8 cellular contexts compared by ENCODE assay signal in genomic region chr19:44643605-44644390, GRCh38. TPM values are rescaled to one million over a fixed set of nuclear protein-coding genes. Genes with fewer than 3 reads are reported as not detected.
DNase-seq lines count a peak whose midpoint lies in the region; TF ChIP-seq lines count a peak whose summit lies in the region.

Gene PVR (plus strand): TSS chr19:44643910. CDS start chr19:44644097, 187 bp downstream.

- H3K4me1 ChIP-seq in A673 (ENCODE audit: insufficient read depth, low read length, poor library complexity, severe bottlenecking) (no peaks in the 10 kb centered on the region), esophagus muscularis mucosa (peaks cover 33 to 47% (median 38%) of the 10 kb centered on the region in 4 donors), Karpas-422 (ENCODE audit: low read length) (no peaks in the 10 kb centered on the region)

- H3K4me2 ChIP-seq in Karpas-422 (ENCODE audit: low read depth, low read length, poor library complexity, severe bottlenecking): no peak within 1 kb of the TSS

- no peaks in the 10 kb centered on the region for H3K9me2 ChIP-seq in Karpas-422 (replicated peaks; ENCODE audit: insufficient read depth, low read length)

- no peaks in the 10 kb centered on the region for H4K20me1 ChIP-seq in Karpas-422 (ENCODE audit: insufficient read depth, low read depth, low read length)

- WGBS in esophagus muscularis mucosa: 0% methylated on average over 15 of the region's 69 CpGs

- intact Hi-C loops in A673 (cut with micrococcal nuclease; ENCODE audit: unreplicated experiment): no loop called here
- intact Hi-C loops in esophagus muscularis mucosa (cut with DNase I): no loop called here

- peak within 1 kb of the TSS; percentile 78 for H3K27ac ChIP-seq in A673 (ENCODE audit: low read depth, low read length, poor library complexity, severe bottlenecking)
- peak within 1 kb of the TSS; percentile 89 to 95 (median 90) for H3K27ac ChIP-seq in esophagus muscularis mucosa (replicated peaks in 1 of 4)
- no peak within 1 kb of the TSS for H3K27ac ChIP-seq in Karpas-422 (ENCODE audit: low read length)

- H2AFZ ChIP-seq in Karpas-422 (ENCODE audit: low read length): no peak within 1 kb of the TSS

- no peaks in the 10 kb centered on the region for H3K9me3 ChIP-seq in A673 (ENCODE audit: low read depth, low read length, poor library complexity, severe bottlenecking)
- no peaks in the 10 kb centered on the region for H3K9me3 ChIP-seq in esophagus muscularis mucosa
- no peaks in the 10 kb centered on the region for H3K9me3 ChIP-seq in Karpas-422 (ENCODE audit: low read length)

- DNase-seq in A673 (ENCODE audit: low spot score): peak; percentile 76
- peak; percentile 46 for DNase-seq in GOT3 (lab: John Stamatoyannopoulos, UW)
- peak; percentile 22 for DNase-seq in NCI-H524 treated with DMSO at 0.1 percent for 48 hours (lab: John Stamatoyannopoulos, UW)
- DNase-seq in activated T-cell treated with anti-CD3 and anti-CD28 coated beads for 24 hours (ENCODE audit: low read depth): peak; percentile 33
- no peak for DNase-seq in esophagus muscularis mucosa (ENCODE audit: extremely low spot score)
- peak; percentile 49 for DNase-seq in middle frontal gyrus (ENCODE audit: extremely low spot score, low spot score)
- peak; percentile 26 to 40 for DNase-seq in stimulated activated CD8-positive, alpha-beta memory T cell treated with anti-CD3 and anti-CD28 coated beads, Interleukin-7, amount 100 ng/mL, for 48 hours (ENCODE audit: extremely low read depth in 1 of 2, low read depth in 1 of 2)
- DNase-seq in Karpas-422: no peak

- POLR2A ChIA-PET in A673 (lab: Charles Lee; ENCODE audit: low non-redundant PET): interaction anchor here (0.6 kb wide), 1 partner anchor 385 kb away, joined by 4 read pairs; no protein-coding TSS in a partner anchor

- CTCF ChIA-PET in A673 (lab: Charles Lee): interaction anchor here (0.6 to 1.5 kb wide), 3 partner anchors 13 to 116 kb away, joined by 4 to 9 read pairs (median 8); no protein-coding TSS in a partner anchor

- TF ChIP-seq CTCF in A673 (conservative IDR thresholded peaks at IDR 0.05; ENCODE audit: low read depth, low read length): no peak
- TF ChIP-seq CTCF in esophagus muscularis mucosa (IDR thresholded peaks at IDR 0.05): no peak

- H3K27me3 ChIP-seq in A673 (replicated peaks; ENCODE audit: insufficient read depth, low read depth, low read length, poor library complexity) (no peaks in the 10 kb centered on the region), esophagus muscularis mucosa (no peaks in the 10 kb centered on the region), Karpas-422 (ENCODE audit: low read length) (no peaks in the 10 kb centered on the region)

- TF ChIP-seq EP300 in esophagus muscularis mucosa (IDR thresholded peaks at IDR 0.05): no peak

- TF ChIP-seq POLR2A in esophagus muscularis mucosa (IDR thresholded peaks at IDR 0.05; ENCODE audit: low read depth): peak; percentile 82

- TSS peak; percentile 56 for BruUV-seq in A673 (replicated peaks; lab: Mats Ljungman, UMichigan)

- no peak within 1 kb of the TSS for H3K9ac ChIP-seq in Karpas-422 (ENCODE audit: low read length)

- H3K4me3 ChIP-seq in A673 (ENCODE audit: low read depth, low read length, poor library complexity, severe bottlenecking): peak within 1 kb of the TSS; percentile 97
- H3K4me3 ChIP-seq in esophagus muscularis mucosa: peak within 1 kb of the TSS; percentile 89 to 98 (median 96)
- H3K4me3 ChIP-seq in Karpas-422 (ENCODE audit: low read length): no peak within 1 kb of the TSS

- H3K79me2 ChIP-seq in Karpas-422 (ENCODE audit: low read length): no peaks in the 10 kb centered on the region

- H3K36me3 ChIP-seq in A673 (ENCODE audit: insufficient read depth, low read length, poor library complexity, severe bottlenecking): no peaks in the 10 kb centered on the region
- peaks cover 0 to 22% (median 17%) of the 10 kb centered on the region in 4 donors for H3K36me3 ChIP-seq in esophagus muscularis mucosa
- no peaks in the 10 kb centered on the region for H3K36me3 ChIP-seq in Karpas-422 (ENCODE audit: insufficient read depth, low read length)

RNA-seq across cellular contexts. Expression of gene PVR, which starts in this region (rescaled TPM):
- total RNA-seq in A673 (2021) (26.8 and 29.5 TPM in 2 replicates), esophagus muscularis mucosa (10 to 100 TPM; 20.8 to 58.3 (median 49.0) TPM)
- total RNA-seq in Karpas-422 (2014; rRNA removed; shearing (Covaris generic); ENCODE audit: low replicate concordance): not detected in 2 replicates

Comparison
In these comparisons a context has a peak if more than half of its experiments do, and no peak if none do; other contexts are left out.
1. RNA of gene PVR (total RNA-seq): 20.8 to 58.3 TPM in esophagus muscularis mucosa and 26.8 to 29.5 TPM in A673; not detected in Karpas-422; every median in the first group is over 10 times any median in the second.
2. DNase-seq: peak in A673 (single experiment), GOT3 (single experiment), NCI-H524 treated with DMSO at 0.1 percent for 48 hours (single experiment), activated T-cell treated with anti-CD3 and anti-CD28 coated beads for 24 hours (single experiment), middle frontal gyrus (single experiment) and stimulated activated CD8-positive, alpha-beta memory T cell treated with anti-CD3 and anti-CD28 coated beads, Interleukin-7, amount 100 ng/mL, for 48 hours (2 of 2); none in esophagus muscularis mucosa (single experiment) and Karpas-422 (single experiment).